13 cellular contexts compared by ENCODE assay signal in the genomic region with DNA sequence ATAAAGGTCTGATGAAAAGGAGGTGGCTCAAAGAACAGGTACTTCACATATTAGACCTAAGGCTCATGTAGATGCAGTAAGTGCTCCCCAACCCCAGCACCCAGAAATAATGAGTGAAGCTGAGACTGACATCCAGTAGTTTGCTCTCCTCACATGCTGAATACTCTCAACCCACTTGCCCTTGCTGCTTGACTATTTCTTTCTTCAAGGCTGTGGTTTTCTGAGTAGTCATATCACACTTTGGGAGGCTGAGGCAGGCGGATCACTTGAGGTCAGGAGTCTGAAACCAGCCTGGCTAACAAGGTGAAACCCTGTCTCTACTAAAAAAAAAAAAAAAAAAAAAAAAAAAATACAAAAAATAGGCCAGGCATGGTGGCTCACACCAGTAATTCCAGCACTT. TPM values are rescaled to one million over a fixed set of nuclear protein-coding genes. Genes with fewer than 3 reads are reported as not detected.
DNase-seq lines count a peak whose midpoint lies in the region; ATAC-seq and TF ChIP-seq lines count a peak whose summit lies in the region.
"Had no signal": no experiment of that assay in that cellular context is flagged by ENCODE, and none has a peak within 500 bp of the region (broad histone marks: within the 10 kb centered on the region; RNA-seq: fewer than 3 reads in every experiment).

No MANE protein-coding gene starts in this region.

- POLR2A ChIA-PET in activated CD4-positive, alpha-beta memory T cell treated with anti-CD3 and anti-CD28 coated beads, Interleukin-2, amount 10 ng/mL, durations not matched to agents 7 days and 5 days (lab: Charles Lee), result no interaction called here

- H3K36me3 Mint-ChIP-seq in activated CD4-positive, alpha-beta memory T cell treated with anti-CD3 and anti-CD28 coated beads, Interleukin-2, amount 10 ng/mL, durations not matched to agents 7 days and 5 days (ENCODE audit: low read depth), result no peaks in the 10 kb centered on the region
- H3K36me3 Mint-ChIP-seq: activated naive CD4-positive, alpha-beta T cell treated with anti-CD3 and anti-CD28 coated beads, Interleukin-2, amount 10 ng/mL, durations not matched to agents 7 days and 5 days had no signal

- no peak for TF ChIP-seq CTCF in dorsolateral prefrontal cortex (IDR thresholded peaks at IDR 0.05 in 54 of 56, conservative IDR thresholded peaks at IDR 0.05 in 2 of 56; ENCODE audit: low read depth in 1 of 56, partially characterized antibody in 56 of 56)

- ATAC-seq in GM18519 (IDR thresholded peaks at IDR 0.05; ENCODE audit: low FRiP score, unreplicated experiment) (peak; percentile 73), GM19372 (IDR thresholded peaks at IDR 0.05; ENCODE audit: low read depth, unreplicated experiment) (peak; percentile 72), HG02885 (IDR thresholded peaks at IDR 0.05; ENCODE audit: poor library complexity, unreplicated experiment) (peak; percentile 87)
- ATAC-seq: activated CD4-positive, CD25-positive, alpha-beta regulatory T cell treated with anti-CD3 and anti-CD28 coated beads, Interleukin-2, amount 50 U/mL, for 24 hours; mucosa of descending colon had no signal

- H3K4me3 ChIP-seq in dorsolateral prefrontal cortex, result no peak overlapping the region
- H3K4me3 ChIP-seq: mucosa of descending colon, ovary had no signal

- H3K4me3 Mint-ChIP-seq in activated CD4-positive, alpha-beta memory T cell treated with anti-CD3 and anti-CD28 coated beads, Interleukin-2, amount 10 ng/mL, durations not matched to agents 7 days and 5 days, result no peak overlapping the region
- H3K4me3 Mint-ChIP-seq: activated naive CD4-positive, alpha-beta T cell treated with anti-CD3 and anti-CD28 coated beads, Interleukin-2, amount 10 ng/mL, durations not matched to agents 7 days and 5 days; CD4-positive, alpha-beta T cell; central memory CD8-positive, alpha-beta T cell had no signal

- H3K9me3 Mint-ChIP-seq in activated CD4-positive, alpha-beta memory T cell treated with anti-CD3 and anti-CD28 coated beads, Interleukin-2, amount 10 ng/mL, durations not matched to agents 7 days and 5 days, result no peaks in the 10 kb centered on the region
- H3K9me3 Mint-ChIP-seq: activated naive CD4-positive, alpha-beta T cell treated with anti-CD3 and anti-CD28 coated beads, Interleukin-2, amount 10 ng/mL, durations not matched to agents 7 days and 5 days; CD4-positive, alpha-beta T cell; central memory CD8-positive, alpha-beta T cell had no signal

- intact Hi-C loops in dorsolateral prefrontal cortex (cut with DNase I), result no loop called here

- no peaks in the 10 kb centered on the region for H3K27me3 Mint-ChIP-seq in activated CD4-positive, alpha-beta memory T cell treated with anti-CD3 and anti-CD28 coated beads, Interleukin-2, amount 10 ng/mL, durations not matched to agents 7 days and 5 days
- H3K27me3 Mint-ChIP-seq: activated naive CD4-positive, alpha-beta T cell treated with anti-CD3 and anti-CD28 coated beads, Interleukin-2, amount 10 ng/mL, durations not matched to agents 7 days and 5 days; CD4-positive, alpha-beta T cell; central memory CD8-positive, alpha-beta T cell had no signal

- no peak overlapping the region for H3K27ac ChIP-seq in dorsolateral prefrontal cortex
- H3K27ac ChIP-seq: ovary had no signal

- CTCF ChIA-PET in activated CD4-positive, alpha-beta memory T cell treated with anti-CD3 and anti-CD28 coated beads, Interleukin-2, amount 10 ng/mL, durations not matched to agents 7 days and 5 days (lab: Charles Lee), result no interaction called here

- DNase-seq in activated CD4-positive, alpha-beta memory T cell treated with anti-CD3 and anti-CD28 coated beads, Interleukin-2, amount 10 ng/mL, durations not matched to agents 7 days and 5 days, result peak; percentile 17
- DNase-seq in dorsolateral prefrontal cortex (no peak), NOMO-1 treated with dmso at 0.1 percent for 144 hours (lab: John Stamatoyannopoulos, UW; ENCODE audit: unreplicated experiment) (no peak), RKO (ENCODE audit: low spot score) (no peak)
- DNase-seq: activated naive CD4-positive, alpha-beta T cell treated with anti-CD3 and anti-CD28 coated beads, Interleukin-2, amount 10 ng/mL, durations not matched to agents 7 days and 5 days; CD4-positive, alpha-beta T cell; mucosa of descending colon; ovary had no signal

- H3K27me3 ChIP-seq in dorsolateral prefrontal cortex, result peaks cover 0 to 51% (median 7%) of the 10 kb centered on the region in 45 donors
- H3K27me3 ChIP-seq: ovary had no signal

- H3K4me1 Mint-ChIP-seq in activated CD4-positive, alpha-beta memory T cell treated with anti-CD3 and anti-CD28 coated beads, Interleukin-2, amount 10 ng/mL, durations not matched to agents 7 days and 5 days, result peaks cover 6% of the 10 kb centered on the region
- H3K4me1 Mint-ChIP-seq: activated naive CD4-positive, alpha-beta T cell treated with anti-CD3 and anti-CD28 coated beads, Interleukin-2, amount 10 ng/mL, durations not matched to agents 7 days and 5 days; central memory CD8-positive, alpha-beta T cell had no signal

- no peak overlapping the region for H3K27ac Mint-ChIP-seq in activated CD4-positive, alpha-beta memory T cell treated with anti-CD3 and anti-CD28 coated beads, Interleukin-2, amount 10 ng/mL, durations not matched to agents 7 days and 5 days
- H3K27ac Mint-ChIP-seq: activated naive CD4-positive, alpha-beta T cell treated with anti-CD3 and anti-CD28 coated beads, Interleukin-2, amount 10 ng/mL, durations not matched to agents 7 days and 5 days; CD4-positive, alpha-beta T cell had no signal

RNA-seq across cellular contexts. Expression of a gene that starts 51.5 kb away (rescaled TPM):
- total RNA-seq in activated CD4-positive, alpha-beta memory T cell treated with anti-CD3 and anti-CD28 coated beads, Interleukin-2, amount 10 ng/mL, durations not matched to agents 7 days and 5 days, result 10 to 100 TPM; 67.4 to 70.2 TPM
- 10 to 100 TPM; 23.4 to 69.9 (median 44.7) TPM for total RNA-seq in dorsolateral prefrontal cortex
